17 cellular contexts compared by ENCODE assay signal in genomic region chrX:132474522-132474921, GRCh38. TPM values are rescaled to one million over a fixed set of nuclear protein-coding genes. Genes with fewer than 3 reads are reported as not detected.
A peak's percentile ranks its signal among the peaks of the same experiment; 100 is the strongest.
DNase-seq lines count a peak whose midpoint lies in the region; ATAC-seq and TF ChIP-seq lines count a peak whose summit lies in the region.
"Had no signal": no experiment of that assay in that cellular context is flagged by ENCODE, and none has a peak within 500 bp of the region (broad histone marks: within the 10 kb centered on the region; RNA-seq: fewer than 3 reads in every experiment).

No MANE protein-coding gene starts in this region.

- no peak overlapping the region for H3K14ac ChIP-seq in mesenchymal stem cell (ENCODE audit: low read length in 2 of 2)

- no TSS peak for BruUV-seq in Calu3 (replicated peaks; lab: Mats Ljungman, UMichigan)

- peaks cover 25% of the 10 kb centered on the region for H3K4me1 ChIP-seq in BLaER1
- no peaks in the 10 kb centered on the region for H3K4me1 ChIP-seq in mesenchymal stem cell (ENCODE audit: control insufficient read depth, insufficient read depth, low read depth, low read length)
- H3K4me1 ChIP-seq: testis had no signal

- H2BK12ac ChIP-seq in mesenchymal stem cell (ENCODE audit: low read length in 2 of 2) = no peak overlapping the region

- in situ Hi-C loops in brain microvascular endothelial cell (cut with HindIII; ENCODE audit: low pct_ligation_motif_present, low sequenced_read_pairs) = no loop called here

- H2AFZ ChIP-seq in mesenchymal stem cell (ENCODE audit: low read depth, low read length) = no peak overlapping the region

- no peak overlapping the region for H2BK15ac ChIP-seq in mesenchymal stem cell (ENCODE audit: low read depth, poor library complexity, severe bottlenecking)

- no peak overlapping the region for H3K23ac ChIP-seq in mesenchymal stem cell (ENCODE audit: low read length in 2 of 2)

- H3K4ac ChIP-seq in mesenchymal stem cell (ENCODE audit: low read depth in 1 of 2, low read length in 2 of 2) = no peak overlapping the region

- H4K91ac ChIP-seq in mesenchymal stem cell (ENCODE audit: low read length) = no peak overlapping the region

- no peak overlapping the region for H3K18ac ChIP-seq in mesenchymal stem cell (ENCODE audit: low read depth in 1 of 2, low read length in 2 of 2)

- peaks cover 87% of the 10 kb centered on the region for H3K27me3 ChIP-seq in BLaER1
- no peaks in the 10 kb centered on the region for H3K27me3 ChIP-seq in mesenchymal stem cell (ENCODE audit: control insufficient read depth in 1 of 2, insufficient read depth in 1 of 2, low read length in 2 of 2)
- no peaks in the 10 kb centered on the region for H3K27me3 ChIP-seq in brain microvascular endothelial cell (replicated peaks)
- H3K27me3 ChIP-seq: left lung, testis had no signal

- H3K4me2 ChIP-seq in BLaER1 = peak overlapping the region; percentile 25
- H3K4me2 ChIP-seq in mesenchymal stem cell (ENCODE audit: low read length, poor library complexity, severe bottlenecking) = no peak overlapping the region
- H3K4me2 ChIP-seq: KMS-11 had no signal

- H3K36me3 ChIP-seq in BLaER1 = no peaks in the 10 kb centered on the region
- H3K36me3 ChIP-seq in mesenchymal stem cell (ENCODE audit: control insufficient read depth in 1 of 2, insufficient read depth in 2 of 2, low read depth in 1 of 2, low read length in 2 of 2) = no peaks in the 10 kb centered on the region
- no peaks in the 10 kb centered on the region for H3K36me3 ChIP-seq in brain microvascular endothelial cell (replicated peaks)
- H3K36me3 ChIP-seq: left lung had no signal

- peak overlapping the region; percentile 14 for H3K4me3 Mint-ChIP-seq in activated naive CD8-positive, alpha-beta T cell treated with anti-CD3 and anti-CD28 coated beads, Interleukin-2, amount 10 ng/mL, durations not matched to agents 7 days and 5 days
- H3K4me3 Mint-ChIP-seq in Calu3 (ENCODE audit: low read depth, unreplicated experiment) = no peak overlapping the region

- intact Hi-C loops in Calu3 (cut with micrococcal nuclease; ENCODE audit: unreplicated experiment) = no loop called here

- peak; percentile 14 for DNase-seq in HCEC 1CT
- DNase-seq in activated naive CD8-positive, alpha-beta T cell treated with anti-CD3 and anti-CD28 coated beads, Interleukin-2, amount 10 ng/mL, durations not matched to agents 7 days and 5 days = no peak
- DNase-seq in mesenchymal stem cell = no peak
- no peak for DNase-seq in Calu3
- no peak for DNase-seq in brain microvascular endothelial cell
- no peak for DNase-seq in NCI-H774 (lab: John Stamatoyannopoulos, UW)
- DNase-seq: cortex of kidney, DMS153, left lung, mucosa of descending colon, NCI-H1417 treated with DMSO at 0.1 percent for 48 hours, NCI-H2171, NCI-H748 treated with DMSO at 0.1 percent for 48 hours, SW 1271, testis had no signal

- H3K4me3 ChIP-seq in BLaER1 (no peak overlapping the region), mesenchymal stem cell (ENCODE audit: insufficient read depth in 1 of 2, low read depth in 1 of 2, low read length in 2 of 2) (peak overlapping the region in 1 of 2 experiments; percentile 46), brain microvascular endothelial cell (ENCODE audit: low read depth, low read length) (no peak overlapping the region)
- H3K4me3 ChIP-seq: left lung, mucosa of descending colon, testis had no signal

- H3K27ac ChIP-seq in BLaER1 (no peak overlapping the region), mesenchymal stem cell (ENCODE audit: low read length, poor library complexity, severe bottlenecking) (no peak overlapping the region), brain microvascular endothelial cell (no peak overlapping the region)
- H3K27ac ChIP-seq: KMS-11, testis had no signal

- peaks cover 28% of the 10 kb centered on the region; the same call in 1 of the 2 replicates for H4K20me1 ChIP-seq in BLaER1

- H3K9me3 Mint-ChIP-seq in activated naive CD8-positive, alpha-beta T cell treated with anti-CD3 and anti-CD28 coated beads, Interleukin-2, amount 10 ng/mL, durations not matched to agents 7 days and 5 days = no peaks in the 10 kb centered on the region
- H3K9me3 Mint-ChIP-seq in Calu3 (ENCODE audit: low read depth, unreplicated experiment) = no peaks in the 10 kb centered on the region

- H2BK5ac ChIP-seq in mesenchymal stem cell (ENCODE audit: low read depth, low read length, poor library complexity, severe bottlenecking) = no peak overlapping the region

- WGBS in mesenchymal stem cell = 100% methylated on average over 1 of the region's 1 CpG

- H2BK120ac ChIP-seq in mesenchymal stem cell (ENCODE audit: low read depth, low read length) = no peak overlapping the region

- no peak for ATAC-seq in activated naive CD8-positive, alpha-beta T cell treated with anti-CD3 and anti-CD28 coated beads, Interleukin-2, amount 10 ng/mL, durations not matched to agents 7 days and 5 days (ENCODE audit: low read depth)
- ATAC-seq: left lung, mucosa of descending colon had no signal

- H2AK5ac ChIP-seq in mesenchymal stem cell (ENCODE audit: low read length, severe bottlenecking) = no peak overlapping the region

- POLR2A ChIA-PET in activated naive CD8-positive, alpha-beta T cell treated with anti-CD3 and anti-CD28 coated beads, Interleukin-2, amount 10 ng/mL, durations not matched to agents 7 days and 5 days (lab: Charles Lee) = interaction anchor here (1.0 kb wide), 1 partner anchor 14 kb away, joined by 3 read pairs; the partner anchor contains the start of gene MBNL3

- no peaks in the 10 kb centered on the region for H3K79me1 ChIP-seq in mesenchymal stem cell (replicated peaks; ENCODE audit: low read length, poor library complexity, severe bottlenecking)

- H4K8ac ChIP-seq in mesenchymal stem cell (ENCODE audit: low read length) = no peak overlapping the region

- CTCF ChIA-PET in Calu3 (lab: Charles Lee) = no interaction called here

- H3K9me3 ChIP-seq in BLaER1 (no peaks in the 10 kb centered on the region), mesenchymal stem cell (ENCODE audit: control insufficient read depth, low read length) (no peaks in the 10 kb centered on the region)
- H3K9me3 ChIP-seq: left lung, mucosa of descending colon, testis had no signal

- peaks cover 14% of the 10 kb centered on the region for H3K4me1 Mint-ChIP-seq in activated naive CD8-positive, alpha-beta T cell treated with anti-CD3 and anti-CD28 coated beads, Interleukin-2, amount 10 ng/mL, durations not matched to agents 7 days and 5 days
- peaks cover 15% of the 10 kb centered on the region for H3K4me1 Mint-ChIP-seq in Calu3 (ENCODE audit: low read depth, unreplicated experiment)

- no peak for TF ChIP-seq CTCF in Calu3 (IDR thresholded peaks at IDR 0.05; ENCODE audit: unreplicated experiment)
- no peak for TF ChIP-seq CTCF in brain microvascular endothelial cell (IDR thresholded peaks at IDR 0.05; ENCODE audit: low read depth, low read length, missing control alignments)

- no peaks in the 10 kb centered on the region for H3K27me3 Mint-ChIP-seq in activated naive CD8-positive, alpha-beta T cell treated with anti-CD3 and anti-CD28 coated beads, Interleukin-2, amount 10 ng/mL, durations not matched to agents 7 days and 5 days
- H3K27me3 Mint-ChIP-seq in Calu3 (ENCODE audit: unreplicated experiment) = no peaks in the 10 kb centered on the region

- H3K36me3 Mint-ChIP-seq in activated naive CD8-positive, alpha-beta T cell treated with anti-CD3 and anti-CD28 coated beads, Interleukin-2, amount 10 ng/mL, durations not matched to agents 7 days and 5 days = no peaks in the 10 kb centered on the region
- H3K36me3 Mint-ChIP-seq in Calu3 (ENCODE audit: insufficient read depth, unreplicated experiment) = no peaks in the 10 kb centered on the region

- H3K27ac Mint-ChIP-seq in activated naive CD8-positive, alpha-beta T cell treated with anti-CD3 and anti-CD28 coated beads, Interleukin-2, amount 10 ng/mL, durations not matched to agents 7 days and 5 days = no peak overlapping the region
- no peak overlapping the region for H3K27ac Mint-ChIP-seq in Calu3 (ENCODE audit: unreplicated experiment)

- H3K9ac ChIP-seq in BLaER1 (no peak overlapping the region), mesenchymal stem cell (ENCODE audit: low read length) (peak overlapping the region; percentile 20)
- H3K9ac ChIP-seq: KMS-11 had no signal

RNA-seq across cellular contexts. Expression of gene MBNL3, which starts 14.3 kb away (rescaled TPM):
- total RNA-seq in activated naive CD8-positive, alpha-beta T cell treated with anti-CD3 and anti-CD28 coated beads, Interleukin-2, amount 10 ng/mL, durations not matched to agents 7 days and 5 days = 10 to 100 TPM; 28.3 to 30.7 TPM
- 4.1 TPM for polyA plus RNA-seq in mesenchymal stem cell (2013, experiment 1 of 2)
- 4.0 TPM for polyA plus RNA-seq in mesenchymal stem cell (2013, experiment 2 of 2)
- 18.9 and 21.0 TPM in 2 replicates for total RNA-seq in Calu3 (2022)
